In the genomic region with DNA sequence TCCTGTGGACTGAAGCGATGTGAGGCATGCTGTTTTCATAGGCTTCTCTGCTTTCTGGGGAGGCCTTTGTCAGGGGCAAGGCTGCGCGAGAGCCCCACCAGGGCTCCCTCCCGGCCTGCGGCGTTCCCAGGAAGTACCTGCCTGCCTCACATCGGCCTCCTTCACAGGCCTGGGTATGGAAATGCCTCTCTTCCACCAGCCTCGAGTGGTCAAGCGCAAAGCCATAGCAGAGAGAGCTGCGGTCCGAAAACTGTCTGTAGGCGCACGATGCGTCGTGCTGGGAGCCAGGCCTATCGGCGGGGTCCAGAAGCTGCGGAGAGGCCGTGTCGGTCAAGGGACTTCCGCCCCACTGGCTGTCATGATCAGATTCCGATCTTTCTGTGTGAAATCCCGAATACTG, we compare ENCODE assay signal across 2 cellular contexts.
TF ChIP-seq lines count a peak whose summit lies in the region.

No MANE protein-coding gene starts in this region.

TF ChIP-seq in GM23338, 12 proteins besides CTCF, POLR2A, EP300 and RAD21:
- no peak for TF ChIP-seq POLR2AphosphoS5 (IDR thresholded peaks at IDR 0.05; ENCODE audit: low read depth)
- no peak for TF ChIP-seq EZH2phosphoT487 (IDR thresholded peaks at IDR 0.05; ENCODE audit: unreplicated experiment)
- TF ChIP-seq CREB1 (CRISPR knock-in tag; IDR thresholded peaks at IDR 0.05; ENCODE audit: low read depth): no peak
- TF ChIP-seq ZNF331 (CRISPR knock-in tag; IDR thresholded peaks at IDR 0.05; ENCODE audit: low read depth): no peak
- no peak for TF ChIP-seq ZNF114 (CRISPR knock-in tag; IDR thresholded peaks at IDR 0.05)
- TF ChIP-seq EZH2 (IDR thresholded peaks at IDR 0.05; ENCODE audit: low read depth, unreplicated experiment): no peak
- no peak for TF ChIP-seq NANOG (IDR thresholded peaks at IDR 0.05; ENCODE audit: borderline replicate concordance)
- TF ChIP-seq, protein P1, sequence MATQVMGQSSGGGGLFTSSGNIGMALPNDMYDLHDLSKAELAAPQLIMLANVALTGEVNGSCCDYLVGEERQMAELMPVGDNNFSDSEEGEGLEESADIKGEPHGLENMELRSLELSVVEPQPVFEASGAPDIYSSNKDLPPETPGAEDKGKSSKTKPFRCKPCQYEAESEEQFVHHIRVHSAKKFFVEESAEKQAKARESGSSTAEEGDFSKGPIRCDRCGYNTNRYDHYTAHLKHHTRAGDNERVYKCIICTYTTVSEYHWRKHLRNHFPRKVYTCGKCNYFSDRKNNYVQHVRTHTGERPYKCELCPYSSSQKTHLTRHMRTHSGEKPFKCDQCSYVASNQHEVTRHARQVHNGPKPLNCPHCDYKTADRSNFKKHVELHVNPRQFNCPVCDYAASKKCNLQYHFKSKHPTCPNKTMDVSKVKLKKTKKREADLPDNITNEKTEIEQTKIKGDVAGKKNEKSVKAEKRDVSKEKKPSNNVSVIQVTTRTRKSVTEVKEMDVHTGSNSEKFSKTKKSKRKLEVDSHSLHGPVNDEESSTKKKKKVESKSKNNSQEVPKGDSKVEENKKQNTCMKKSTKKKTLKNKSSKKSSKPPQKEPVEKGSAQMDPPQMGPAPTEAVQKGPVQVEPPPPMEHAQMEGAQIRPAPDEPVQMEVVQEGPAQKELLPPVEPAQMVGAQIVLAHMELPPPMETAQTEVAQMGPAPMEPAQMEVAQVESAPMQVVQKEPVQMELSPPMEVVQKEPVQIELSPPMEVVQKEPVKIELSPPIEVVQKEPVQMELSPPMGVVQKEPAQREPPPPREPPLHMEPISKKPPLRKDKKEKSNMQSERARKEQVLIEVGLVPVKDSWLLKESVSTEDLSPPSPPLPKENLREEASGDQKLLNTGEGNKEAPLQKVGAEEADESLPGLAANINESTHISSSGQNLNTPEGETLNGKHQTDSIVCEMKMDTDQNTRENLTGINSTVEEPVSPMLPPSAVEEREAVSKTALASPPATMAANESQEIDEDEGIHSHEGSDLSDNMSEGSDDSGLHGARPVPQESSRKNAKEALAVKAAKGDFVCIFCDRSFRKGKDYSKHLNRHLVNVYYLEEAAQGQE (IDR thresholded peaks at IDR 0.05; ENCODE audit: unreplicated experiment): no peak
- no peak for TF ChIP-seq JUNB (IDR thresholded peaks at IDR 0.05; ENCODE audit: unreplicated experiment)

TF ChIP-seq in K562, 482 proteins besides CTCF, POLR2A, EP300 and RAD21:
- no peak for TF ChIP-seq ADNP (tag; IDR thresholded peaks at IDR 0.05)
- no peak for TF ChIP-seq RUNX1 (IDR thresholded peaks at IDR 0.05; ENCODE audit: low read depth)
- TF ChIP-seq CXXC5 (CRISPR knock-in tag; IDR thresholded peaks at IDR 0.05): peak; percentile 22; the same call in 1 of the 2 replicates
- TF ChIP-seq BCL6 (CRISPR knock-in tag; IDR thresholded peaks at IDR 0.05): no peak
- TF ChIP-seq RBM25 (IDR thresholded peaks at IDR 0.05; ENCODE audit: low read depth, low read length, severe bottlenecking): no peak
